ENCODE assay signal across 8 cellular contexts in the genomic region with DNA sequence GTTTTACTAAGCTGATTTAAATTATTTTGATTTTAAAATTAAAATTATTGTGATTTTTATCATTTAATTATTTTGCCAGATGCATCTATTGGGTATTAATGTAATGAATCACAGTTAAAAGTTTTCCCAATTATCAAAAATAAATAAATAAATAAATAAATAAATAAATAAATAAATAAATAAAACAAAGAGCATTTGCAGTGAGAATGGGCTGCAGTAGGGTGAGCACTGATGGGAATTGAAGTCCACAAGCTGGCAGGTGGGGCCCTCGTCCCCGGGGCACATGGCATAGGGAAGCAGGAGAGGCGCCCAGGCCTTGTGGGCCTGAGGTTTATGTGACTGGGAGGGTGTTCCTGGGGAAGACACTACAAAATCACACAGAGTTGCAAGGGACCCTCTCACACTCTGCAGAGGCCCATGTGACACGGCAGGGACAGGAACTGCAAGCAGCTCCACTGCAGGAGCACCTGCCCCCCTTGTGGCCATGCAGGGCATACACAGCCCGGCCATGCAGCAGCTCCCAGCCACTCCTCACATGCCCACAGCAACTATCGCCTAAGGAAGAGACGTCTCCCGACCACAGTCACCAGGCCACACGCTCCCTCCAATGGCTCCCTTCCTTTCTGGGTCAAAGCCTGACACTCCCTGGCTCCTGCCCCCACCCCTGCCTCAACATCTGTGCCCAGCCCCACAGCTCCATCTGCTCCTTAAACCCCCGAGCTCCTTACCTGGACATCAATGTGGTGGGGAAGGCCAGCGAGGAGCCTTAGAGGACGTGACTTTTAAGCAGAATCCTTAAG.
DNase-seq lines count a peak whose midpoint lies in the region; ATAC-seq and TF ChIP-seq lines count a peak whose summit lies in the region.

No MANE protein-coding gene starts in this region.

- H3K9me3 ChIP-seq in suprapubic skin: peaks cover 3% of the 10 kb centered on the region

- H3K36me3 ChIP-seq in suprapubic skin: no peaks in the 10 kb centered on the region

- peak; percentile 90 for ATAC-seq in GM21515 (IDR thresholded peaks at IDR 0.05; ENCODE audit: unreplicated experiment)

- peak; percentile 18 for DNase-seq in NCI-H1105 treated with DMSO at 0.1 percent for 48 hours (lab: John Stamatoyannopoulos, UW)
- no peak for DNase-seq in NCI-H1105 (lab: John Stamatoyannopoulos, UW)
- peak; percentile 54 for DNase-seq in HT-29 (ENCODE audit: low spot score)
- DNase-seq in SK-N-DZ (ENCODE audit: low spot score): peak; percentile 96
- DNase-seq in fibroblast of mammary gland (ENCODE audit: low read depth): peak; percentile 5
- peak; percentile 13 for DNase-seq in renal cortical epithelial cell (ENCODE audit: low read depth)
- DNase-seq in suprapubic skin (ENCODE audit: low spot score in 2 of 2): no peak

- no peak for TF ChIP-seq POLR2A in suprapubic skin (IDR thresholded peaks at IDR 0.05)

- H3K27ac ChIP-seq in suprapubic skin: no peak overlapping the region

- 38% methylated on average over 12 of the region's 12 CpGs for WGBS in suprapubic skin

- no peaks in the 10 kb centered on the region for H3K4me1 ChIP-seq in suprapubic skin

- TF ChIP-seq CTCF in fibroblast of mammary gland (conservative IDR thresholded peaks at IDR 0.05; ENCODE audit: control insufficient read depth, insufficient read depth, low read depth, low read length): peak; percentile 34
- TF ChIP-seq CTCF in suprapubic skin (IDR thresholded peaks at IDR 0.05): peak in 1 of 2 donors; percentile 66

- H3K27me3 ChIP-seq in suprapubic skin: peaks cover 30% of the 10 kb centered on the region

- H3K4me3 ChIP-seq in fibroblast of mammary gland (ENCODE audit: control insufficient read depth, low read depth, low read length): no peak overlapping the region
- no peak overlapping the region for H3K4me3 ChIP-seq in suprapubic skin

- TF ChIP-seq EP300 in suprapubic skin (IDR thresholded peaks at IDR 0.05): no peak

Comparison
In these comparisons a context has a peak if more than half of its experiments do, and no peak if none do; other contexts are left out.
1. DNase-seq: peak in NCI-H1105 treated with DMSO at 0.1 percent for 48 hours (single experiment), HT-29 (single experiment), SK-N-DZ (single experiment), fibroblast of mammary gland (single experiment) and renal cortical epithelial cell (single experiment); none in NCI-H1105 (single experiment) and suprapubic skin (0 of 2).